In genomic region chr5:111116550-111116949, GRCh38 we compare ENCODE assay signal across 1 cellular context.
TF ChIP-seq lines count a peak whose summit lies in the region.

No MANE protein-coding gene starts in this region.

TF ChIP-seq in HepG2, 621 proteins besides CTCF, POLR2A, EP300 and RAD21:
- TF ChIP-seq ZNF616 (CRISPR knock-in tag; IDR thresholded peaks at IDR 0.05; ENCODE audit: low read depth) (no peak), ZFP90 (CRISPR knock-in tag; IDR thresholded peaks at IDR 0.05; ENCODE audit: borderline replicate concordance) (no peak), SATB2 (CRISPR knock-in tag; IDR thresholded peaks at IDR 0.05) (no peak), TRIM22 (IDR thresholded peaks at IDR 0.05) (no peak), E2F5 (CRISPR knock-in tag; conservative IDR thresholded peaks at IDR 0.05) (no peak), KDM2A (CRISPR knock-in tag; IDR thresholded peaks at IDR 0.05; ENCODE audit: borderline replicate concordance, low read depth) (no peak), HNRNPLL (IDR thresholded peaks at IDR 0.05; ENCODE audit: low read depth, low read length, poor library complexity, severe bottlenecking) (no peak), ZSCAN9 (CRISPR knock-in tag; IDR thresholded peaks at IDR 0.05; ENCODE audit: borderline replicate concordance) (no peak), ZNF253 (CRISPR knock-in tag; IDR thresholded peaks at IDR 0.05; ENCODE audit: borderline replicate concordance) (no peak), TOPORS (CRISPR knock-in tag; IDR thresholded peaks at IDR 0.05) (no peak), ELF4 (CRISPR knock-in tag; IDR thresholded peaks at IDR 0.05; ENCODE audit: borderline replicate concordance) (no peak), EHMT2 (IDR thresholded peaks at IDR 0.05; ENCODE audit: borderline replicate concordance, low read depth, low read length) (no peak), ZNF275 (CRISPR knock-in tag; IDR thresholded peaks at IDR 0.05; ENCODE audit: borderline replicate concordance) (no peak), DR1 (CRISPR knock-in tag; IDR thresholded peaks at IDR 0.05) (no peak), ZNF124 (CRISPR knock-in tag; IDR thresholded peaks at IDR 0.05) (no peak)
- TF ChIP-seq, protein P1, sequence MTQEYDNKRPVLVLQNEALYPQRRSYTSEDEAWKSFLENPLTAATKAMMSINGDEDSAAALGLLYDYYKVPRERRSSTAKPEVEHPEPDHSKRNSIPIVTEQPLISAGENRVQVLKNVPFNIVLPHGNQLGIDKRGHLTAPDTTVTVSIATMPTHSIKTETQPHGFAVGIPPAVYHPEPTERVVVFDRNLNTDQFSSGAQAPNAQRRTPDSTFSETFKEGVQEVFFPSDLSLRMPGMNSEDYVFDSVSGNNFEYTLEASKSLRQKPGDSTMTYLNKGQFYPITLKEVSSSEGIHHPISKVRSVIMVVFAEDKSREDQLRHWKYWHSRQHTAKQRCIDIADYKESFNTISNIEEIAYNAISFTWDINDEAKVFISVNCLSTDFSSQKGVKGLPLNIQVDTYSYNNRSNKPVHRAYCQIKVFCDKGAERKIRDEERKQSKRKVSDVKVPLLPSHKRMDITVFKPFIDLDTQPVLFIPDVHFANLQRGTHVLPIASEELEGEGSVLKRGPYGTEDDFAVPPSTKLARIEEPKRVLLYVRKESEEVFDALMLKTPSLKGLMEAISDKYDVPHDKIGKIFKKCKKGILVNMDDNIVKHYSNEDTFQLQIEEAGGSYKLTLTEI (CRISPR knock-in tag; conservative IDR thresholded peaks at IDR 0.05): no peak
- TF ChIP-seq, protein P2, sequence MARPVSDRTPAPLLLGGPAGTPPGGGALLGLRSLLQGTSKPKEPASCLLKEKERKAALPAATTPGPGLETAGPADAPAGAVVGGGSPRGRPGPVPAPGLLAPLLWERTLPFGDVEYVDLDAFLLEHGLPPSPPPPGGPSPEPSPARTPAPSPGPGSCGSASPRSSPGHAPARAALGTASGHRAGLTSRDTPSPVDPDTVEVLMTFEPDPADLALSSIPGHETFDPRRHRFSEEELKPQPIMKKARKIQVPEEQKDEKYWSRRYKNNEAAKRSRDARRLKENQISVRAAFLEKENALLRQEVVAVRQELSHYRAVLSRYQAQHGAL (CRISPR knock-in tag; IDR thresholded peaks at IDR 0.05; ENCODE audit: not compliant biosample characterization): no peak
